ENCODE assay signal across 8 cellular contexts in genomic region chr12:95582230-95583058, GRCh38. TPM values are rescaled to one million over a fixed set of nuclear protein-coding genes. Genes with fewer than 3 reads are reported as not detected.
DNase-seq lines count a peak whose midpoint lies in the region; ATAC-seq and TF ChIP-seq lines count a peak whose summit lies in the region.

No MANE protein-coding gene starts in this region.

- peaks cover 3% of the 10 kb centered on the region for H3K27me3 Mint-ChIP-seq in activated CD8-positive, alpha-beta T cell treated with anti-CD3 and anti-CD28 coated beads, Interleukin-2, amount 10 ng/mL, durations not matched to agents 7 days and 5 days (ENCODE audit: low read depth)

- no peaks in the 10 kb centered on the region for H3K36me3 Mint-ChIP-seq in activated CD8-positive, alpha-beta T cell treated with anti-CD3 and anti-CD28 coated beads, Interleukin-2, amount 10 ng/mL, durations not matched to agents 7 days and 5 days (ENCODE audit: low read depth)

- H4K20me1 ChIP-seq in hepatocyte (ENCODE audit: insufficient read depth, poor library complexity, severe bottlenecking) = no peaks in the 10 kb centered on the region

- DNase-seq in A673 (ENCODE audit: low spot score) (peak; percentile 73), LHCN-M2 (ENCODE audit: low read depth) (peak; percentile 65), hepatocyte (ENCODE audit: low spot score) (peak; percentile 66), upper lobe of right lung (no peak), T-helper 2 cell (no peak)
- DNase-seq in activated CD8-positive, alpha-beta T cell treated with anti-CD3 and anti-CD28 coated beads, Interleukin-2, amount 10 ng/mL, durations not matched to agents 7 days and 5 days = no peak

- H3K9me2 ChIP-seq in hepatocyte (replicated peaks; ENCODE audit: insufficient read depth) = no peaks in the 10 kb centered on the region

- intact Hi-C loops in A673 (cut with micrococcal nuclease; ENCODE audit: unreplicated experiment) (loop anchor here (1.0 to 10.0 kb wide), 4 partner anchors 265 to 932 kb away; no protein-coding TSS in a partner anchor), upper lobe of right lung (cut with DNase I) (no loop called here)

- H3K36me3 ChIP-seq in A673 (ENCODE audit: insufficient read depth, low read length, poor library complexity, severe bottlenecking) (no peaks in the 10 kb centered on the region), hepatocyte (replicated peaks; ENCODE audit: insufficient read depth, low read depth) (no peaks in the 10 kb centered on the region), upper lobe of right lung (no peaks in the 10 kb centered on the region)

- H3K4me1 ChIP-seq in A673 (ENCODE audit: insufficient read depth, low read length, poor library complexity, severe bottlenecking) = no peaks in the 10 kb centered on the region
- no peaks in the 10 kb centered on the region for H3K4me1 ChIP-seq in hepatocyte (ENCODE audit: insufficient read depth)
- no peaks in the 10 kb centered on the region for H3K4me1 ChIP-seq in upper lobe of right lung

- H3K27me3 ChIP-seq in A673 (replicated peaks; ENCODE audit: insufficient read depth, low read depth, low read length, poor library complexity) (no peaks in the 10 kb centered on the region), hepatocyte (no peaks in the 10 kb centered on the region), upper lobe of right lung (no peaks in the 10 kb centered on the region)

- H3K79me2 ChIP-seq in hepatocyte = no peaks in the 10 kb centered on the region

- WGBS in hepatocyte (ENCODE audit: low lambda C conversion rate, missing lambda C conversion rate) = 52% methylated on average over 8 of the region's 8 CpGs

- peak; percentile 67; the same call in 2 of the 3 replicates for ATAC-seq in SK-N-SH treated with all-trans-retinoic acid at 6 μM for 48 hours
- ATAC-seq in upper lobe of right lung = no peak
- no peak for ATAC-seq in activated CD8-positive, alpha-beta T cell treated with anti-CD3 and anti-CD28 coated beads, Interleukin-2, amount 10 ng/mL, durations not matched to agents 7 days and 5 days
- ATAC-seq in GM18909 (IDR thresholded peaks at IDR 0.05; ENCODE audit: poor library complexity, unreplicated experiment) = no peak

- H3K4me2 ChIP-seq in hepatocyte = no peak overlapping the region

- H3K9me3 ChIP-seq in A673 (ENCODE audit: low read depth, low read length, poor library complexity, severe bottlenecking) (no peaks in the 10 kb centered on the region), hepatocyte (ENCODE audit: low read depth) (no peaks in the 10 kb centered on the region), upper lobe of right lung (no peaks in the 10 kb centered on the region)

- H3K4me3 ChIP-seq in A673 (ENCODE audit: low read depth, low read length, poor library complexity, severe bottlenecking) (no peak overlapping the region), hepatocyte (no peak overlapping the region), upper lobe of right lung (no peak overlapping the region)

- H3K27ac ChIP-seq in A673 (ENCODE audit: low read depth, low read length, poor library complexity, severe bottlenecking) (no peak overlapping the region), hepatocyte (no peak overlapping the region), upper lobe of right lung (no peak overlapping the region)

- no peaks in the 10 kb centered on the region for H3K9me3 Mint-ChIP-seq in activated CD8-positive, alpha-beta T cell treated with anti-CD3 and anti-CD28 coated beads, Interleukin-2, amount 10 ng/mL, durations not matched to agents 7 days and 5 days (ENCODE audit: insufficient read depth)

- POLR2A ChIA-PET in A673 (lab: Charles Lee; ENCODE audit: low non-redundant PET) = no interaction called here
- POLR2A ChIA-PET in activated CD8-positive, alpha-beta T cell treated with anti-CD3 and anti-CD28 coated beads, Interleukin-2, amount 10 ng/mL, durations not matched to agents 7 days and 5 days (lab: Charles Lee) = interaction anchor here (0.5 kb wide), 1 partner anchor 540 kb away, joined by 3 read pairs; no protein-coding TSS in a partner anchor

- H3K27ac Mint-ChIP-seq in activated CD8-positive, alpha-beta T cell treated with anti-CD3 and anti-CD28 coated beads, Interleukin-2, amount 10 ng/mL, durations not matched to agents 7 days and 5 days = no peak overlapping the region

- H3K4me3 Mint-ChIP-seq in activated CD8-positive, alpha-beta T cell treated with anti-CD3 and anti-CD28 coated beads, Interleukin-2, amount 10 ng/mL, durations not matched to agents 7 days and 5 days = no peak overlapping the region

- no TSS peak for BruUV-seq in A673 (replicated peaks; lab: Mats Ljungman, UMichigan)

- TF ChIP-seq CTCF in A673 (conservative IDR thresholded peaks at IDR 0.05; ENCODE audit: low read depth, low read length) = peak; percentile 68
- peak; percentile 66 for TF ChIP-seq CTCF in hepatocyte (IDR thresholded peaks at IDR 0.05; ENCODE audit: poor library complexity)
- peak; percentile 45 for TF ChIP-seq CTCF in upper lobe of right lung (IDR thresholded peaks at IDR 0.05)

- H2AFZ ChIP-seq in hepatocyte = no peak overlapping the region

- CTCF ChIA-PET in A673 (lab: Charles Lee) = interaction anchor here (0.5 to 1.2 kb wide), 4 partner anchors 9 to 373 kb away, joined by 3 to 4 read pairs (median 3); no protein-coding TSS in a partner anchor
- CTCF ChIA-PET in activated CD8-positive, alpha-beta T cell treated with anti-CD3 and anti-CD28 coated beads, Interleukin-2, amount 10 ng/mL, durations not matched to agents 7 days and 5 days (lab: Charles Lee) = interaction anchor here (0.7 kb wide), 1 partner anchor 48 kb away, joined by 4 read pairs; no protein-coding TSS in a partner anchor

- no peaks in the 10 kb centered on the region for H3K4me1 Mint-ChIP-seq in activated CD8-positive, alpha-beta T cell treated with anti-CD3 and anti-CD28 coated beads, Interleukin-2, amount 10 ng/mL, durations not matched to agents 7 days and 5 days (ENCODE audit: low read depth)

TF ChIP-seq in SK-N-SH treated with all-trans-retinoic acid at 6 μM for 48 hours, 23 proteins besides CTCF, POLR2A, EP300 and RAD21 (continues in another document):
- TF ChIP-seq PATZ1 (CRISPR knock-in tag; IDR thresholded peaks at IDR 0.05; ENCODE audit: borderline replicate concordance) (no peak), ZNF565 (CRISPR knock-in tag; conservative IDR thresholded peaks at IDR 0.05; ENCODE audit: low read depth) (no peak), RARB (CRISPR knock-in tag; IDR thresholded peaks at IDR 0.05) (no peak), CSDC2 (CRISPR knock-in tag; IDR thresholded peaks at IDR 0.05) (no peak), BACH2 (CRISPR knock-in tag; IDR thresholded peaks at IDR 0.05; ENCODE audit: borderline replicate concordance) (no peak), ARNTL (CRISPR knock-in tag; IDR thresholded peaks at IDR 0.05; ENCODE audit: borderline replicate concordance, low read depth) (no peak), CSRNP3 (CRISPR knock-in tag; IDR thresholded peaks at IDR 0.05) (no peak), ZC3H10 (CRISPR knock-in tag; IDR thresholded peaks at IDR 0.05) (no peak), POU6F1 (CRISPR knock-in tag; IDR thresholded peaks at IDR 0.05; ENCODE audit: borderline replicate concordance, low read depth) (no peak), ZNF8 (CRISPR knock-in tag; IDR thresholded peaks at IDR 0.05) (no peak), ESRRG (CRISPR knock-in tag; IDR thresholded peaks at IDR 0.05) (no peak), OSR1 (CRISPR knock-in tag; IDR thresholded peaks at IDR 0.05) (no peak)

RNA-seq across cellular contexts. Expression of gene USP44, which starts 31.2 kb away (rescaled TPM):
- total RNA-seq in A673 (2021) = 6.9 and 7.1 TPM in 2 replicates
- not detected in 2 replicates for total RNA-seq in LHCN-M2 (2014; rRNA removed)
- polyA plus RNA-seq in LHCN-M2 (2012) = 0.06 TPM
- 0.32 and 0.80 TPM in 2 replicates for total RNA-seq in hepatocyte
- not detected in 2 replicates for polyA plus RNA-seq in hepatocyte
- total RNA-seq in upper lobe of right lung = 14.9 TPM
- total RNA-seq in activated CD8-positive, alpha-beta T cell treated with anti-CD3 and anti-CD28 coated beads, Interleukin-2, amount 10 ng/mL, durations not matched to agents 7 days and 5 days = 10 to 100 TPM; 17.1 to 18.9 TPM

Comparison
In these comparisons a context has a peak if more than half of its experiments do, and no peak if none do; other contexts are left out.
1. DNase-seq: peak in A673 (single experiment), LHCN-M2 (single experiment) and hepatocyte (single experiment); none in upper lobe of right lung (single experiment), activated CD8-positive, alpha-beta T cell treated with anti-CD3 and anti-CD28 coated beads, Interleukin-2, amount 10 ng/mL, durations not matched to agents 7 days and 5 days (single experiment) and T-helper 2 cell (0 of 5).
2. Peak in every context shown above with its lines, with median percentiles within 50 percentile points of each other: CTCF ChIP-seq.